ENCODE assay signal across 18 cellular contexts in genomic region chr3:73727854-73728253, GRCh38.
DNase-seq lines count a peak whose midpoint lies in the region; ATAC-seq and TF ChIP-seq lines count a peak whose summit lies in the region.
"Had no signal": no experiment of that assay in that cellular context is flagged by ENCODE, and none has a peak within 500 bp of the region (broad histone marks: within the 10 kb centered on the region; RNA-seq: fewer than 3 reads in every experiment).

No MANE protein-coding gene starts in this region.

- H3K27ac ChIP-seq in HUES64 (ENCODE audit: low read depth, low read length): no peak overlapping the region
- H3K27ac ChIP-seq in mammary epithelial cell (ENCODE audit: insufficient read depth, low read depth, low read length): no peak overlapping the region
- no peak overlapping the region for H3K27ac ChIP-seq in mesendoderm (ENCODE audit: low read depth, low read length)
- H3K27ac ChIP-seq in smooth muscle cell (ENCODE audit: low read depth): peak overlapping the region; percentile 92
- H3K27ac ChIP-seq: neutrophil had no signal

- no peak overlapping the region for H2BK5ac ChIP-seq in mesendoderm (ENCODE audit: low read length)

- H3K79me2 ChIP-seq in mammary epithelial cell (ENCODE audit: insufficient read depth, low read length) (no peaks in the 10 kb centered on the region), mesendoderm (ENCODE audit: control insufficient read depth, insufficient read depth, low read length) (no peaks in the 10 kb centered on the region), smooth muscle cell (ENCODE audit: low read depth) (no peaks in the 10 kb centered on the region)

- no peaks in the 10 kb centered on the region for H3K36me3 ChIP-seq in HUES64 (ENCODE audit: insufficient read depth, low read length)
- H3K36me3 ChIP-seq in mammary epithelial cell (ENCODE audit: insufficient read depth, low read length): no peaks in the 10 kb centered on the region
- no peaks in the 10 kb centered on the region for H3K36me3 ChIP-seq in mesendoderm (ENCODE audit: control insufficient read depth, insufficient read depth, low read length)
- H3K36me3 ChIP-seq in smooth muscle cell (ENCODE audit: low read depth): no peaks in the 10 kb centered on the region
- no peaks in the 10 kb centered on the region for H3K36me3 ChIP-seq in HAP-1 (replicated peaks)
- H3K36me3 ChIP-seq: neutrophil had no signal

- no peak for DNase-seq in mammary epithelial cell
- peak; percentile 16 for DNase-seq in mesendoderm
- no peak for DNase-seq in smooth muscle cell (lab: John Stamatoyannopoulos, UW; ENCODE audit: unreplicated experiment)
- no peak for DNase-seq in HAP-1 (ENCODE audit: low spot score in 2 of 2)
- no peak for DNase-seq in NCI-H748 (lab: John Stamatoyannopoulos, UW; ENCODE audit: unreplicated experiment)
- DNase-seq: activated T-cell treated with anti-CD3 and anti-CD28 coated beads for 4 hours, DMS153, HCEC 1CT, KBM-7, NCI-H146, NCI-H524, T-cell had no signal

- H3K4me1 ChIP-seq in HUES64 (ENCODE audit: insufficient read depth, low read length): peaks cover 18% of the 10 kb centered on the region
- peaks cover 7% of the 10 kb centered on the region for H3K4me1 ChIP-seq in mammary epithelial cell (ENCODE audit: insufficient read depth, low read length)
- H3K4me1 ChIP-seq in mesendoderm (ENCODE audit: control insufficient read depth, low read depth, low read length): peaks cover 4% of the 10 kb centered on the region
- H3K4me1 ChIP-seq in smooth muscle cell (ENCODE audit: low read depth): peaks cover 36% of the 10 kb centered on the region
- peaks cover 10% of the 10 kb centered on the region for H3K4me1 ChIP-seq in HAP-1

- no peak overlapping the region for H3K18ac ChIP-seq in mesendoderm (ENCODE audit: low read length)

- no peak overlapping the region for H2BK120ac ChIP-seq in mesendoderm (ENCODE audit: low read depth, low read length)

- no peak overlapping the region for H3K4ac ChIP-seq in mesendoderm (ENCODE audit: low read depth, low read length)

- no peak for TF ChIP-seq CTCF in mammary epithelial cell (conservative IDR thresholded peaks at IDR 0.05 in 1 of 2, IDR thresholded peaks at IDR 0.05 in 1 of 2; ENCODE audit: extremely low read depth in 1 of 2, insufficient read depth in 1 of 2, low read depth in 1 of 2, low read length in 2 of 2)
- TF ChIP-seq CTCF in smooth muscle cell (IDR thresholded peaks at IDR 0.05; ENCODE audit: borderline replicate concordance, insufficient read depth, poor library complexity, severe bottlenecking): no peak

- H4K8ac ChIP-seq in mesendoderm (ENCODE audit: low read depth, low read length): no peak overlapping the region

- H3F3A ChIP-seq in smooth muscle cell (ENCODE audit: low read depth): peaks cover 34% of the 10 kb centered on the region

- no peaks in the 10 kb centered on the region for H3K79me1 ChIP-seq in mesendoderm (ENCODE audit: low read length)

- peak overlapping the region; percentile 23 for H3K4me2 ChIP-seq in mammary epithelial cell (ENCODE audit: insufficient read depth, low read depth, low read length)
- H3K4me2 ChIP-seq in mesendoderm (ENCODE audit: low read length): no peak overlapping the region
- H3K4me2 ChIP-seq in smooth muscle cell: peak overlapping the region; percentile 77

- H3K9ac ChIP-seq in HUES64 (ENCODE audit: low read depth, low read length) (peak overlapping the region; percentile 7; the same call in 1 of the 2 replicates), mammary epithelial cell (ENCODE audit: insufficient read depth, low read length) (no peak overlapping the region), mesendoderm (ENCODE audit: low read length) (no peak overlapping the region), smooth muscle cell (ENCODE audit: low read depth) (no peak overlapping the region)

- H2AK5ac ChIP-seq in mesendoderm (ENCODE audit: low read length): no peak overlapping the region

- H3K9me3 ChIP-seq in HUES64 (ENCODE audit: insufficient read depth, low read depth, low read length) (no peaks in the 10 kb centered on the region), mammary epithelial cell (replicated peaks; ENCODE audit: insufficient read depth, low read length) (no peaks in the 10 kb centered on the region), smooth muscle cell (replicated peaks; ENCODE audit: low read depth) (no peaks in the 10 kb centered on the region), HAP-1 (no peaks in the 10 kb centered on the region)
- H3K9me3 ChIP-seq: neutrophil had no signal

- H3K27me3 ChIP-seq in HUES64 (ENCODE audit: insufficient read depth, low read length) (no peaks in the 10 kb centered on the region), mammary epithelial cell (ENCODE audit: insufficient read depth, low read length) (no peaks in the 10 kb centered on the region), mesendoderm (ENCODE audit: insufficient read depth, low read length, poor library complexity) (no peaks in the 10 kb centered on the region), smooth muscle cell (ENCODE audit: low read depth) (no peaks in the 10 kb centered on the region), HAP-1 (ENCODE audit: low read depth) (no peaks in the 10 kb centered on the region)
- H3K27me3 ChIP-seq: neutrophil had no signal

- in situ Hi-C loops in mammary epithelial cell (cut with MboI; ENCODE audit: low sequenced_read_pairs in 2 of 2) (no loop called here), HAP-1 (cut with MboI; ENCODE audit: low sequenced_read_pairs) (no loop called here)

- ATAC-seq in GM19467 (IDR thresholded peaks at IDR 0.05; ENCODE audit: unreplicated experiment): no peak
- ATAC-seq in HG03095 (IDR thresholded peaks at IDR 0.05; ENCODE audit: unreplicated experiment): no peak
- ATAC-seq: activated CD4-positive, CD25-positive, alpha-beta regulatory T cell treated with anti-CD3 and anti-CD28 coated beads, Interleukin-2, amount 50 U/mL, for 24 hours; T-cell had no signal

- no peak overlapping the region for H4K5ac ChIP-seq in mesendoderm (ENCODE audit: low read length)

- H3K4me3 ChIP-seq in HUES64 (ENCODE audit: low read length): no peak overlapping the region
- no peak overlapping the region for H3K4me3 ChIP-seq in mammary epithelial cell (replicated peaks in 1 of 3; ENCODE audit: insufficient read depth in 1 of 3, low read depth in 2 of 3, low read length in 3 of 3)
- H3K4me3 ChIP-seq in mesendoderm (ENCODE audit: low read length): no peak overlapping the region
- no peak overlapping the region for H3K4me3 ChIP-seq in smooth muscle cell
- no peak overlapping the region for H3K4me3 ChIP-seq in HAP-1
- H3K4me3 ChIP-seq: skin epidermis had no signal

- no peak overlapping the region for H3K23ac ChIP-seq in mesendoderm (ENCODE audit: low read length)

- dilution Hi-C loops in mammary epithelial cell (cut with HindIII; ENCODE audit: low sequenced_read_pairs): no loop called here

- no peaks in the 10 kb centered on the region for H4K20me1 ChIP-seq in mammary epithelial cell (ENCODE audit: insufficient read depth, low read length)
- H4K20me1 ChIP-seq in smooth muscle cell (ENCODE audit: low read depth): no peaks in the 10 kb centered on the region

- 77% methylated on average over 2 of the region's 2 CpGs for WGBS in HUES64
- 96% methylated on average over 2 of the region's 2 CpGs for whole genome bisulfite sequencing in mammary epithelial cell (ENCODE audit: low coverage, missing lambda C conversion rate)
- no CpG with 5 or more reads among the region's 2 CpGs for WGBS in mesendoderm (ENCODE audit: extremely low coverage, insufficient coverage, low lambda C conversion rate)
- 5% methylated on average over 2 of the region's 2 CpGs for WGBS in smooth muscle cell (ENCODE audit: low lambda C conversion rate)

- intact Hi-C loops in mammary epithelial cell (cut with micrococcal nuclease): no loop called here

- H3K56ac ChIP-seq in mesendoderm (ENCODE audit: low read length): no peak overlapping the region

- no TSS peak for BruUV-seq in mammary epithelial cell (replicated peaks; lab: Mats Ljungman, UMichigan)

- no peak overlapping the region for H2BK15ac ChIP-seq in mesendoderm (replicated peaks; ENCODE audit: low read depth)

- H2AFZ ChIP-seq in mammary epithelial cell (ENCODE audit: low read depth, low read length) (peak overlapping the region; percentile 76), smooth muscle cell (ENCODE audit: low read depth) (peak overlapping the region; percentile 21)

- CTCF ChIA-PET in mammary epithelial cell (lab: Charles Lee; ENCODE audit: low non-redundant PET): no interaction called here
